In the genomic region with DNA sequence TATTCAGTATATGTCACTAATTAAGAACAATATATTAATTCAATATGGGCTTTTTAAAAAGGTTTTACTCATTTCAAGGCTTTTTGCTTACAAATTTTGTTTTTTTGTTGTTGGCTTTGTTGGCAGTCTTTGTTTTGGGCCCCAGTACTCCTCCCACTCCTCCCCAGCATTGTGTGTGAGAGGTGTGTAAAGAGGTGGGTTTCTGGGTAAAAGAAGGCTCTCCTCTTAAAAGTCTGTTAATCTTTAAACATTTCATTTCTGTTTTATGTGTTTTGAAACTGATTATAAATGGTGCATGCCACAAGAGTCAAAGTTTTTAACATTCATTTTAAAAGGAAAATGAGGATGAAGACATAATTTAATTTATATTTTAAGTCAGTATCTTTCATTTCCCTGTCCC, we compare ENCODE assay signal across 21 cellular contexts.
"Had no signal": no experiment of that assay in that cellular context is flagged by ENCODE, and none has a peak within 500 bp of the region (broad histone marks: within the 10 kb centered on the region; RNA-seq: fewer than 3 reads in every experiment).

No MANE protein-coding gene starts in this region.

- H3K9me3 Mint-ChIP-seq: activated T-helper 1 cell treated with anti-CD3 and anti-CD28 coated beads, Interleukin-12 subunit alpha, Interleukin-12 subunit beta, Interleukin-2, Interleukin-4 antibody, amounts not matched to agents 30 ng/mL and 10 ng/mL and 1 ng/mL, durations not matched to agents 14 hours and 24 hours and 36 hours; naive thymus-derived CD8-positive, alpha-beta T cell; stimulated activated naive B cell treated with anti-CD40 and anti-IgM and Interleukin-4, amounts not matched to agents 10 μg/mL and 1 μg/mL and 100 μg/mL, for 72 hours; WTC11 had no signal

- H3K4me3 Mint-ChIP-seq: activated naive CD8-positive, alpha-beta T cell; activated T-helper 1 cell treated with anti-CD3 and anti-CD28 coated beads, Interleukin-12 subunit alpha, Interleukin-12 subunit beta, Interleukin-2, Interleukin-4 antibody, amounts not matched to agents 30 ng/mL and 10 ng/mL and 1 ng/mL, durations not matched to agents 14 hours and 24 hours and 36 hours; naive thymus-derived CD8-positive, alpha-beta T cell; stimulated activated naive B cell treated with anti-CD40 and anti-IgM and Interleukin-4, amounts not matched to agents 10 μg/mL and 1 μg/mL and 100 μg/mL, for 72 hours; WTC11 had no signal

- H3K27ac Mint-ChIP-seq: activated T-helper 1 cell treated with anti-CD3 and anti-CD28 coated beads, Interleukin-12 subunit alpha, Interleukin-12 subunit beta, Interleukin-2, Interleukin-4 antibody, amounts not matched to agents 30 ng/mL and 10 ng/mL and 1 ng/mL, durations not matched to agents 14 hours and 24 hours and 36 hours; progenitor cell of endocrine pancreas; WTC11 had no signal

- H3K9me3 ChIP-seq: adrenal gland, ascending aorta, lower lobe of right lung, transverse colon, uterus had no signal

- ATAC-seq: foreskin keratinocyte; lower lobe of right lung; naive thymus-derived CD8-positive, alpha-beta T cell; stimulated activated naive B cell treated with anti-CD40 and anti-IgM and Interleukin-4, amounts not matched to agents 10 μg/mL and 1 μg/mL and 100 μg/mL, for 72 hours; WTC11 had no signal

- DNase-seq: activated CD4-positive, alpha-beta T cell treated with anti-CD3 and anti-CD28 coated beads, Interleukin-2, amount 50 U/mL, for 4 hours; adrenal gland; brain microvascular endothelial cell; caudate nucleus; dermis blood vessel endothelial cell; effector CD8-positive, alpha-beta T cell; foreskin keratinocyte; kidney; lower lobe of right lung; naive thymus-derived CD8-positive, alpha-beta T cell; stimulated activated CD4-positive, alpha-beta T cell treated with anti-CD3 and anti-CD28 coated beads, Interleukin-2, amount 100 ng/mL, for 48 hours; stimulated activated CD8-positive, alpha-beta memory T cell treated with anti-CD3 and anti-CD28 coated beads, Interleukin-4, amount 100 ng/mL, for 48 hours; stimulated activated naive B cell treated with anti-CD40 and anti-IgM and Interleukin-4, amounts not matched to agents 10 μg/mL and 1 μg/mL and 100 μg/mL, for 72 hours; T1000; transverse colon; uterus had no signal

- H3K27me3 Mint-ChIP-seq: activated naive CD8-positive, alpha-beta T cell; naive thymus-derived CD8-positive, alpha-beta T cell; progenitor cell of endocrine pancreas; stimulated activated naive B cell treated with anti-CD40 and anti-IgM and Interleukin-4, amounts not matched to agents 10 μg/mL and 1 μg/mL and 100 μg/mL, for 72 hours had no signal
